ENCODE assay signal across 8 cellular contexts in the genomic region with DNA sequence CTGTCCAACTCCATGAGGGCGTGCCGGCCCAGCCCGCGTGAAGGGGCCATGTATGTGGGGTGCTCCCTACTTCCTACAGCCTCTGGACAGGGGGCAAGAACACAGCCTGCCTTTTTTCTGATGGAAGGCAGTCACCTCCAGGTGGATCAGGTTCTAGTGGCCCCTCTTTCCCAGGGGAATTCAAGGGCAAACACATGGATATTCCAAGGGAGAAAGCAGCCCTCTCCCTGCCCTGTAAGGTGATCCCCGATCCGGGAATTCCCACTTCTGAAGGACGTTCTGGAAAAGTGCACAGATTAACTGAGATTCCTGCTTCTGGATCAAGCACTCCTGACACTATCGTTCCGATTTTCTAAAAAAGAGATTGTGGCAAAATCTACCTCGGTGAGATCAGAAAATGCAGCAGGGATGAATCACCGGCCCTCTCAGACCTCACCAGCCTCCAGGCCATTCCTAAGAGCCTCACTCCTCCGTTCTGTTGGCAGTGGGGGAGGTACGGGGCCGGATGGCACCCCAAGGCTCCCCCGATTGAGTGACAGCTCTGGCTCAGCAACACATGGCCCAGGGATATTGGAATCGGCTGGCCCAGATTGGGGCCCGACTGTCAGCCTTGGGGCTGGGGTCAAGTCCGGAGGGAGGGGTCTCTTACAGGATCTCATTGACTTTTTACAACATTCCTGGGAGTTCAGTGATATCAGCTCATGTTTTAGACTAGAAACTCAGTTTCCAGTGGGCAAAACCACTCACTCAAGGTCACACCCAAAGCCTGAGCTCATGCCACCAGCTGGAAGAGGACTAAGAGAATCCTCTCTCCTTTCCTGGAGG. TPM values are rescaled to one million over a fixed set of nuclear protein-coding genes. Genes with fewer than 3 reads are reported as not detected.
DNase-seq lines count a peak whose midpoint lies in the region; ATAC-seq and TF ChIP-seq lines count a peak whose summit lies in the region.

No MANE protein-coding gene starts in this region.

- H3K9me3 ChIP-seq in mammary epithelial cell (replicated peaks; ENCODE audit: insufficient read depth, low read length): no peaks in the 10 kb centered on the region
- H3K9me3 ChIP-seq in liver (ENCODE audit: control insufficient read depth in 4 of 4, low read length in 3 of 4): no peaks in the 10 kb centered on the region
- no peaks in the 10 kb centered on the region for H3K9me3 ChIP-seq in thyroid gland

- H3K36me3 Mint-ChIP-seq in stimulated activated naive CD8-positive, alpha-beta T cell treated with anti-CD3 and anti-CD28 coated beads, Interleukin-15, Interleukin-2, amounts not matched to agents 100 ng/mL and 50 ng/mL, for 24 hours (ENCODE audit: low read depth): no peaks in the 10 kb centered on the region

- no peaks in the 10 kb centered on the region for H3K27me3 ChIP-seq in mammary epithelial cell (ENCODE audit: insufficient read depth, low read length)
- no peaks in the 10 kb centered on the region for H3K27me3 ChIP-seq in liver (ENCODE audit: control insufficient read depth in 4 of 4, insufficient read depth in 4 of 4, low read length in 3 of 4)
- H3K27me3 ChIP-seq in thyroid gland: peaks cover 4% of the 10 kb centered on the region

- peak overlapping the region; percentile 10 for H3K4me3 Mint-ChIP-seq in stimulated activated naive CD8-positive, alpha-beta T cell treated with anti-CD3 and anti-CD28 coated beads, Interleukin-15, Interleukin-2, amounts not matched to agents 100 ng/mL and 50 ng/mL, for 24 hours

- no peaks in the 10 kb centered on the region for H3K27me3 Mint-ChIP-seq in stimulated activated naive CD8-positive, alpha-beta T cell treated with anti-CD3 and anti-CD28 coated beads, Interleukin-15, Interleukin-2, amounts not matched to agents 100 ng/mL and 50 ng/mL, for 24 hours

- H3K27ac ChIP-seq in mammary epithelial cell (ENCODE audit: insufficient read depth, low read depth, low read length) (peak overlapping the region; percentile 85), liver (ENCODE audit: low read depth in 1 of 2, low read length in 2 of 2) (peak overlapping the region; percentile 95 to 96), thyroid gland (no peak overlapping the region)

- DNase-seq in stimulated activated naive CD8-positive, alpha-beta T cell treated with anti-CD3 and anti-CD28 coated beads, Interleukin-15, Interleukin-2, amounts not matched to agents 100 U/mL and 50 U/mL, for 24 hours: no peak
- DNase-seq in mammary epithelial cell (peak; percentile 77), thyroid gland (no peak)
- DNase-seq in activated CD4-positive, alpha-beta T cell treated with anti-CD3 and anti-CD28 coated beads, Interleukin-2, amount 50 U/mL, for 4 hours: no peak

- CTCF ChIA-PET in mammary epithelial cell (lab: Charles Lee; ENCODE audit: low non-redundant PET): no interaction called here

- 19% methylated on average over 16 of the region's 18 CpGs for WGBS in mammary epithelial cell (ENCODE audit: low coverage, missing lambda C conversion rate)
- WGBS in liver: 77% methylated on average over 18 of the region's 18 CpGs
- WGBS in thyroid gland, 2 donors: 67 to 77% methylated on average over 16 to 18 of the region's 18 CpGs

- no peak for TF ChIP-seq CTCF in mammary epithelial cell (conservative IDR thresholded peaks at IDR 0.05 in 1 of 2, IDR thresholded peaks at IDR 0.05 in 1 of 2; ENCODE audit: extremely low read depth in 1 of 2, insufficient read depth in 1 of 2, low read depth in 1 of 2, low read length in 2 of 2)
- no peak for TF ChIP-seq CTCF in liver (IDR thresholded peaks at IDR 0.05; ENCODE audit: low read depth, low read length, missing input control)
- TF ChIP-seq CTCF in thyroid gland (IDR thresholded peaks at IDR 0.05): no peak

- peak overlapping the region; percentile 94 for H2AFZ ChIP-seq in mammary epithelial cell (ENCODE audit: low read depth, low read length)

- H3K36me3 ChIP-seq in mammary epithelial cell (ENCODE audit: insufficient read depth, low read length): no peaks in the 10 kb centered on the region
- H3K36me3 ChIP-seq in liver (ENCODE audit: control insufficient read depth in 4 of 4, insufficient read depth in 3 of 4, low read depth in 1 of 4, low read length in 3 of 4): no peaks in the 10 kb centered on the region
- no peaks in the 10 kb centered on the region for H3K36me3 ChIP-seq in thyroid gland

- H3K4me1 ChIP-seq in mammary epithelial cell (ENCODE audit: insufficient read depth, low read length): peaks cover 42% of the 10 kb centered on the region
- peaks cover 3 to 36% (median 30%) of the 10 kb centered on the region in 4 donors for H3K4me1 ChIP-seq in liver (ENCODE audit: control insufficient read depth in 4 of 4, insufficient read depth in 4 of 4, low read length in 3 of 4)
- peaks cover 10 to 15% of the 10 kb centered on the region in 2 donors for H3K4me1 ChIP-seq in thyroid gland

- no peaks in the 10 kb centered on the region for H4K20me1 ChIP-seq in mammary epithelial cell (ENCODE audit: insufficient read depth, low read length)

- dilution Hi-C loops in mammary epithelial cell (cut with HindIII; ENCODE audit: low sequenced_read_pairs): no loop called here

- no peak for TF ChIP-seq POLR2A in thyroid gland (IDR thresholded peaks at IDR 0.05)

- H3K27ac Mint-ChIP-seq in stimulated activated naive CD8-positive, alpha-beta T cell treated with anti-CD3 and anti-CD28 coated beads, Interleukin-15, Interleukin-2, amounts not matched to agents 100 ng/mL and 50 ng/mL, for 24 hours: no peak overlapping the region

- peak overlapping the region; percentile 99 for H3K4me2 ChIP-seq in mammary epithelial cell (ENCODE audit: insufficient read depth, low read depth, low read length)

- H3K9ac ChIP-seq in mammary epithelial cell (ENCODE audit: insufficient read depth, low read length): peak overlapping the region; percentile 72
- H3K9ac ChIP-seq in liver (ENCODE audit: low read depth in 1 of 2, low read length in 2 of 2): no peak overlapping the region

- no peaks in the 10 kb centered on the region for H3K9me3 Mint-ChIP-seq in stimulated activated naive CD8-positive, alpha-beta T cell treated with anti-CD3 and anti-CD28 coated beads, Interleukin-15, Interleukin-2, amounts not matched to agents 100 ng/mL and 50 ng/mL, for 24 hours

- peaks cover 8% of the 10 kb centered on the region for H3K4me1 Mint-ChIP-seq in stimulated activated naive CD8-positive, alpha-beta T cell treated with anti-CD3 and anti-CD28 coated beads, Interleukin-15, Interleukin-2, amounts not matched to agents 100 ng/mL and 50 ng/mL, for 24 hours (ENCODE audit: low read depth)

- in situ Hi-C loops in mammary epithelial cell (cut with MboI; ENCODE audit: low sequenced_read_pairs in 2 of 2): loop anchor here (10.0 to 25.0 kb wide), 5 partner anchors 77 to 864 kb away; a partner anchor contains a TSS

- H3K79me2 ChIP-seq in mammary epithelial cell (ENCODE audit: insufficient read depth, low read length): no peaks in the 10 kb centered on the region

- ATAC-seq in stimulated activated naive CD8-positive, alpha-beta T cell treated with anti-CD3 and anti-CD28 coated beads, Interleukin-15, Interleukin-2, amounts not matched to agents 100 U/mL and 50 U/mL, for 24 hours: no peak
- ATAC-seq in GM18861 (IDR thresholded peaks at IDR 0.05; ENCODE audit: unreplicated experiment): no peak
- no peak for ATAC-seq in activated CD4-positive, CD25-positive, alpha-beta regulatory T cell treated with anti-CD3 and anti-CD28 coated beads, Interleukin-2, amount 50 U/mL, for 24 hours

- TSS peak; percentile 66 for BruUV-seq in mammary epithelial cell (replicated peaks; lab: Mats Ljungman, UMichigan)

- intact Hi-C loops in mammary epithelial cell (cut with micrococcal nuclease): loop anchor here (1.0 to 2.0 kb wide), 2 partner anchors 35 to 75 kb away; a partner anchor contains a TSS
- intact Hi-C loops in thyroid gland (cut with DNase I): no loop called here

- TF ChIP-seq RAD21 in liver (IDR thresholded peaks at IDR 0.05): no peak

- H3K4me3 ChIP-seq in mammary epithelial cell (replicated peaks in 1 of 3; ENCODE audit: insufficient read depth in 1 of 3, low read depth in 2 of 3, low read length in 3 of 3) (peak overlapping the region; percentile 45 to 68 (median 51)), liver (ENCODE audit: low read depth in 1 of 3, low read length in 3 of 3) (no peak overlapping the region), thyroid gland (replicated peaks in 1 of 3) (no peak overlapping the region)

TF ChIP-seq in liver, 16 proteins besides CTCF, POLR2A, EP300 and RAD21 (continues in another document):
- TF ChIP-seq HNF4G (IDR thresholded peaks at IDR 0.05): no peak
- TF ChIP-seq HNF4A (conservative IDR thresholded peaks at IDR 0.05): no peak

RNA-seq across cellular contexts. Expression of a gene that starts 12.3 kb away (rescaled TPM):
- total RNA-seq in mammary epithelial cell: 1 to 10 TPM in 1 of 2 donors, under 1 TPM in 1; 0.33 to 1.1 TPM
- polyA plus RNA-seq in mammary epithelial cell: 0.80 TPM
- 0.16 TPM for polyA minus RNA-seq in mammary epithelial cell
- total RNA-seq in liver: 1 to 10 TPM in 1 of 2 donors, under 1 TPM in 1; 0.09 to 1.2 TPM
- polyA plus RNA-seq in liver: under 1 TPM; 0.19 to 0.82 TPM
- under 1 TPM in 2 of 4 donors, not detected in 2; 0.34 to 0.40 TPM for total RNA-seq in thyroid gland

RNA-seq across cellular contexts. Expression of a gene that starts 13.1 kb away (rescaled TPM):
- total RNA-seq in mammary epithelial cell: 1 to 10 TPM; 3.8 to 3.9 TPM
- 3.3 TPM for polyA plus RNA-seq in mammary epithelial cell
- 1.1 TPM for polyA minus RNA-seq in mammary epithelial cell
- total RNA-seq in liver: 10 to 100 TPM; 23.9 to 84.8 TPM
- polyA plus RNA-seq in liver: 10 to 100 TPM; 74.0 to 93.9 TPM
- total RNA-seq in thyroid gland: 10 to 100 TPM in 2 of 4 donors, 1 to 10 TPM in 2; 4.0 to 13.8 (median 10.9) TPM

RNA-seq across cellular contexts. Expression of a gene that starts 35.3 kb away (rescaled TPM):
- total RNA-seq in mammary epithelial cell (10 to 100 TPM; 13.3 to 64.3 TPM), liver (10 to 100 TPM; 11.4 to 19.8 TPM), thyroid gland (10 to 100 TPM; 26.8 to 47.6 (median 39.9) TPM)
- polyA plus RNA-seq in mammary epithelial cell (46.1 TPM), liver (10 to 100 TPM; 14.9 to 22.1 TPM)
- 73.1 TPM for polyA minus RNA-seq in mammary epithelial cell

RNA-seq across cellular contexts. Expression of a gene that starts 40.5 kb away (rescaled TPM):
- 10 to 100 TPM in 1 of 2 donors, 1 to 10 TPM in 1; 8.5 to 14.8 TPM for total RNA-seq in mammary epithelial cell
- 2.6 TPM for polyA plus RNA-seq in mammary epithelial cell
- 10.4 TPM for polyA minus RNA-seq in mammary epithelial cell
- 1 to 10 TPM; 3.6 to 3.8 TPM for total RNA-seq in liver
- 1 to 10 TPM; 2.7 to 4.9 TPM for polyA plus RNA-seq in liver
- 10 to 100 TPM in 2 of 4 donors, 1 to 10 TPM in 2; 7.7 to 11.4 (median 9.2) TPM for total RNA-seq in thyroid gland

RNA-seq across cellular contexts. Expression of a gene that starts 49.2 kb away (rescaled TPM):
- total RNA-seq in mammary epithelial cell (10 to 100 TPM; 31.7 to 37.2 TPM), liver (10 to 100 TPM; 26.6 to 39.1 TPM), thyroid gland (10 to 100 TPM; 32.9 to 49.5 (median 40.2) TPM)
- polyA plus RNA-seq in mammary epithelial cell (31.2 TPM), liver (10 to 100 TPM; 28.8 to 34.1 TPM)
- polyA minus RNA-seq in mammary epithelial cell: 29.5 TPM

Comparison
In these comparisons a context has a peak if more than half of its experiments do, and no peak if none do; other contexts are left out.
1. H3K27ac ChIP-seq: peak in mammary epithelial cell (single experiment) and liver (2 of 2); none in thyroid gland (0 of 3).
2. H3K4me3 ChIP-seq: peak in mammary epithelial cell (3 of 3); none in liver (0 of 3) and thyroid gland (0 of 3).